1 cellular context compared by ENCODE assay signal in the genomic region with DNA sequence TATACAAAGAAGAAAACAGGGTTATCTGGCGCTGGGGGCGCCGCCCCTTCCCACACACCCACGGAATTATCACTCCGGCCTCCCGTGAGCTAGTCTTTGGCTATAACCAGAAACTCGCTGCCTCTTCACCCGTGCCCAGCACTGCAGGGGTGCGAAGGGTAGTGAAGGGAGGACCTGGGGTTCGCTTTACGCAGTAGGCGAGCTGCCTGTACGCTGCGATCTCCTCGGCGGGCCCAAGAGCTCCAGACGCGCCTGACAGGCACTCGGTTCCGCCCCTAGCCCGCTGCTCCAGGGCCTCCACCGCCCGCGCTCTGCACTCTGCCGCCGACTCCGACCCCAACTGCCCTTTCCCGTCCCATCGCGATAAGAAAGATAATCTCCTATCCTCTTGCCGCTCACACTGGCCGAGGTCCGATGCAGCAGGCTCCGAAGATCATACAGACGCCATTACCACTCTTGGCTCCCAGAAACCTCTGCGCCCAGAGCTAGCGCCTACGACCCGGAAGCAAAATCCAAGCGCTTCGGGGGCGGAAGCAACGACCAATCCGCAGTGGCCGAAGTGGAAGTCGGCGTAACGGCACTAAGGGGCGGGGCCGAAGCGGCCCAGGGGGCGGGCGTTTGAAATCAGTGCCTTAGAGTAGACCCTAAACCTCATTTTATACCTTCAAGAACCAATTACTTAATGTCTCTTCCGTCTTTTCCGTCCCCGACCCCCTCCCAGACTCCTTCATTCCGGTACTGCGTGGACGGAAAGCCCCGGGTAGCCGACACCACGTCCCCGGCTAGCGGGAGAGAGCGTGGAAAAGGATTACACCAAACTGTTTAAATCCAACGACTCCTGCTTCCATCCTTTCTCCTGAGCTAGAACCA.
TF ChIP-seq lines count a peak whose summit lies in the region.

A gene (minus strand): TSS at position 458 of the 870 bp plus-strand sequence. CDS start 1,371 bp downstream, outside the sequence.
A gene (plus strand): TSS at position 611 of the 870 bp plus-strand sequence. CDS start 23,664 bp downstream, outside the sequence.

TF ChIP-seq in HepG2, 621 proteins besides CTCF, POLR2A, EP300 and RAD21 (continued from another document and continues in another):
- TF ChIP-seq, protein P1, sequence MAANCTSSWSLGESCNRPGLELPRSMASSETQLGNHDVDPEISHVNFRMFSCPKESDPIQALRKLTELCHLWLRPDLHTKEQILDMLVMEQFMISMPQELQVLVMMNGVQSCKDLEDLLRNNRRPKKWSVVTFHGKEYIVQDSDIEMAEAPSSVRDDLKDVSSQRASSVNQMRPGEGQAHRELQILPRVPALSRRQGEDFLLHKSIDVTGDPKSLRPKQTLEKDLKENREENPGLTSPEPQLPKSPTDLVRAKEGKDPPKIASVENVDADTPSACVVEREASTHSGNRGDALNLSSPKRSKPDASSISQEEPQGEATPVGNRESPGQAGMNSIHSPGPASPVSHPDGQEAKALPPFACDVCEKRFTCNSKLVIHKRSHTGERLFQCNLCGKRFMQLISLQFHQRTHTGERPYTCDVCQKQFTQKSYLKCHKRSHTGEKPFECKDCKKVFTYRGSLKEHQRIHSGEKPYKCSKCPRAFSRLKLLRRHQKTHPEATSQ (CRISPR knock-in tag; IDR thresholded peaks at IDR 0.05; ENCODE audit: borderline replicate concordance): no peak
- TF ChIP-seq FOXA1 (IDR thresholded peaks at IDR 0.05) (no peak), FOXA1 (CRISPR knock-in tag; IDR thresholded peaks at IDR 0.05) (no peak), MZF1 (CRISPR knock-in tag; IDR thresholded peaks at IDR 0.05; ENCODE audit: borderline replicate concordance) (no peak), ZNF773 (CRISPR knock-in tag; IDR thresholded peaks at IDR 0.05; ENCODE audit: borderline replicate concordance) (no peak), ZFP1 (CRISPR knock-in tag; IDR thresholded peaks at IDR 0.05) (no peak), ASH2L (IDR thresholded peaks at IDR 0.05; ENCODE audit: insufficient read length, low read depth, low read length) (peak; percentile 96), NFE2L1 (CRISPR knock-in tag; IDR thresholded peaks at IDR 0.05; ENCODE audit: borderline replicate concordance) (no peak), THYN1 (CRISPR knock-in tag; IDR thresholded peaks at IDR 0.05; ENCODE audit: borderline replicate concordance, low read depth) (no peak), SNAPC2 (CRISPR knock-in tag; IDR thresholded peaks at IDR 0.05) (no peak), KAT2B (IDR thresholded peaks at IDR 0.05; ENCODE audit: borderline replicate concordance, low read depth, low read length) (no peak), KAT7 (CRISPR knock-in tag; IDR thresholded peaks at IDR 0.05; ENCODE audit: borderline replicate concordance) (peak; percentile 96; the same call in 1 of the 2 replicates), ZFY (CRISPR knock-in tag; IDR thresholded peaks at IDR 0.05) (peak; percentile 94), AGO1 (IDR thresholded peaks at IDR 0.05; ENCODE audit: low read depth, low read length, poor library complexity, severe bottlenecking) (peak; percentile 28), BCL6 (CRISPR knock-in tag; IDR thresholded peaks at IDR 0.05) (no peak), NFIB (CRISPR knock-in tag; IDR thresholded peaks at IDR 0.05; ENCODE audit: borderline replicate concordance) (no peak), ZNF547 (CRISPR knock-in tag; IDR thresholded peaks at IDR 0.05) (0 out of 2 replicates have a peak, but pooled peaks have one; percentile 47), ZBTB3 (CRISPR knock-in tag; IDR thresholded peaks at IDR 0.05; ENCODE audit: borderline replicate concordance, low read depth) (no peak), GATA4 (IDR thresholded peaks at IDR 0.05; ENCODE audit: borderline replicate concordance, low read depth) (peak; percentile 51; the same call in 1 of the 2 replicates), PLRG1 (conservative IDR thresholded peaks at IDR 0.05) (no peak), SCMH1 (CRISPR knock-in tag; IDR thresholded peaks at IDR 0.05; ENCODE audit: borderline replicate concordance) (no peak), MEIS1 (CRISPR knock-in tag; IDR thresholded peaks at IDR 0.05; ENCODE audit: borderline replicate concordance) (0 out of 2 replicates have a peak, but pooled peaks have one; percentile 49), ARNTL (CRISPR knock-in tag; IDR thresholded peaks at IDR 0.05) (no peak), FIP1L1 (IDR thresholded peaks at IDR 0.05; ENCODE audit: borderline replicate concordance, insufficient read depth, low read depth, low read length) (no peak), SIX1 (CRISPR knock-in tag; IDR thresholded peaks at IDR 0.05; ENCODE audit: borderline replicate concordance) (no peak)
- TF ChIP-seq, protein P2, sequence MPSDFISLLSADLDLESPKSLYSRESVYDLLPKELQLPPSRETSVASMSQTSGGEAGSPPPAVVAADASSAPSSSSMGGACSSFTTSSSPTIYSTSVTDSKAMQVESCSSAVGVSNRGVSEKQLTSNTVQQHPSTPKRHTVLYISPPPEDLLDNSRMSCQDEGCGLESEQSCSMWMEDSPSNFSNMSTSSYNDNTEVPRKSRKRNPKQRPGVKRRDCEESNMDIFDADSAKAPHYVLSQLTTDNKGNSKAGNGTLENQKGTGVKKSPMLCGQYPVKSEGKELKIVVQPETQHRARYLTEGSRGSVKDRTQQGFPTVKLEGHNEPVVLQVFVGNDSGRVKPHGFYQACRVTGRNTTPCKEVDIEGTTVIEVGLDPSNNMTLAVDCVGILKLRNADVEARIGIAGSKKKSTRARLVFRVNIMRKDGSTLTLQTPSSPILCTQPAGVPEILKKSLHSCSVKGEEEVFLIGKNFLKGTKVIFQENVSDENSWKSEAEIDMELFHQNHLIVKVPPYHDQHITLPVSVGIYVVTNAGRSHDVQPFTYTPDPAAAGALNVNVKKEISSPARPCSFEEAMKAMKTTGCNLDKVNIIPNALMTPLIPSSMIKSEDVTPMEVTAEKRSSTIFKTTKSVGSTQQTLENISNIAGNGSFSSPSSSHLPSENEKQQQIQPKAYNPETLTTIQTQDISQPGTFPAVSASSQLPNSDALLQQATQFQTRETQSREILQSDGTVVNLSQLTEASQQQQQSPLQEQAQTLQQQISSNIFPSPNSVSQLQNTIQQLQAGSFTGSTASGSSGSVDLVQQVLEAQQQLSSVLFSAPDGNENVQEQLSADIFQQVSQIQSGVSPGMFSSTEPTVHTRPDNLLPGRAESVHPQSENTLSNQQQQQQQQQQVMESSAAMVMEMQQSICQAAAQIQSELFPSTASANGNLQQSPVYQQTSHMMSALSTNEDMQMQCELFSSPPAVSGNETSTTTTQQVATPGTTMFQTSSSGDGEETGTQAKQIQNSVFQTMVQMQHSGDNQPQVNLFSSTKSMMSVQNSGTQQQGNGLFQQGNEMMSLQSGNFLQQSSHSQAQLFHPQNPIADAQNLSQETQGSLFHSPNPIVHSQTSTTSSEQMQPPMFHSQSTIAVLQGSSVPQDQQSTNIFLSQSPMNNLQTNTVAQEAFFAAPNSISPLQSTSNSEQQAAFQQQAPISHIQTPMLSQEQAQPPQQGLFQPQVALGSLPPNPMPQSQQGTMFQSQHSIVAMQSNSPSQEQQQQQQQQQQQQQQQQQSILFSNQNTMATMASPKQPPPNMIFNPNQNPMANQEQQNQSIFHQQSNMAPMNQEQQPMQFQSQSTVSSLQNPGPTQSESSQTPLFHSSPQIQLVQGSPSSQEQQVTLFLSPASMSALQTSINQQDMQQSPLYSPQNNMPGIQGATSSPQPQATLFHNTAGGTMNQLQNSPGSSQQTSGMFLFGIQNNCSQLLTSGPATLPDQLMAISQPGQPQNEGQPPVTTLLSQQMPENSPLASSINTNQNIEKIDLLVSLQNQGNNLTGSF (CRISPR knock-in tag; IDR thresholded peaks at IDR 0.05): no peak
- TF ChIP-seq, protein P3, sequence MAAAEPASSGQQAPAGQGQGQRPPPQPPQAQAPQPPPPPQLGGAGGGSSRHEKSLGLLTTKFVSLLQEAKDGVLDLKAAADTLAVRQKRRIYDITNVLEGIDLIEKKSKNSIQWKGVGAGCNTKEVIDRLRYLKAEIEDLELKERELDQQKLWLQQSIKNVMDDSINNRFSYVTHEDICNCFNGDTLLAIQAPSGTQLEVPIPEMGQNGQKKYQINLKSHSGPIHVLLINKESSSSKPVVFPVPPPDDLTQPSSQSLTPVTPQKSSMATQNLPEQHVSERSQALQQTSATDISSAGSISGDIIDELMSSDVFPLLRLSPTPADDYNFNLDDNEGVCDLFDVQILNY (CRISPR knock-in tag; conservative IDR thresholded peaks at IDR 0.05): peak; percentile 75
- TF ChIP-seq, protein P4, sequence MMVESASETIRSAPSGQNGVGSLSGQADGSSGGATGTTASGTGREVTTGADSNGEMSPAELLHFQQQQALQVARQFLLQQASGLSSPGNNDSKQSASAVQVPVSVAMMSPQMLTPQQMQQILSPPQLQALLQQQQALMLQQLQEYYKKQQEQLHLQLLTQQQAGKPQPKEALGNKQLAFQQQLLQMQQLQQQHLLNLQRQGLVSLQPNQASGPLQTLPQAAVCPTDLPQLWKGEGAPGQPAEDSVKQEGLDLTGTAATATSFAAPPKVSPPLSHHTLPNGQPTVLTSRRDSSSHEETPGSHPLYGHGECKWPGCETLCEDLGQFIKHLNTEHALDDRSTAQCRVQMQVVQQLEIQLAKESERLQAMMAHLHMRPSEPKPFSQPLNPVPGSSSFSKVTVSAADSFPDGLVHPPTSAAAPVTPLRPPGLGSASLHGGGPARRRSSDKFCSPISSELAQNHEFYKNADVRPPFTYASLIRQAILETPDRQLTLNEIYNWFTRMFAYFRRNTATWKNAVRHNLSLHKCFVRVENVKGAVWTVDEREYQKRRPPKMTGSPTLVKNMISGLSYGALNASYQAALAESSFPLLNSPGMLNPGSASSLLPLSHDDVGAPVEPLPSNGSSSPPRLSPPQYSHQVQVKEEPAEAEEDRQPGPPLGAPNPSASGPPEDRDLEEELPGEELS (CRISPR knock-in tag; IDR thresholded peaks at IDR 0.05): no peak; the same call in 1 of the 2 replicates
- TF ChIP-seq, protein P5, sequence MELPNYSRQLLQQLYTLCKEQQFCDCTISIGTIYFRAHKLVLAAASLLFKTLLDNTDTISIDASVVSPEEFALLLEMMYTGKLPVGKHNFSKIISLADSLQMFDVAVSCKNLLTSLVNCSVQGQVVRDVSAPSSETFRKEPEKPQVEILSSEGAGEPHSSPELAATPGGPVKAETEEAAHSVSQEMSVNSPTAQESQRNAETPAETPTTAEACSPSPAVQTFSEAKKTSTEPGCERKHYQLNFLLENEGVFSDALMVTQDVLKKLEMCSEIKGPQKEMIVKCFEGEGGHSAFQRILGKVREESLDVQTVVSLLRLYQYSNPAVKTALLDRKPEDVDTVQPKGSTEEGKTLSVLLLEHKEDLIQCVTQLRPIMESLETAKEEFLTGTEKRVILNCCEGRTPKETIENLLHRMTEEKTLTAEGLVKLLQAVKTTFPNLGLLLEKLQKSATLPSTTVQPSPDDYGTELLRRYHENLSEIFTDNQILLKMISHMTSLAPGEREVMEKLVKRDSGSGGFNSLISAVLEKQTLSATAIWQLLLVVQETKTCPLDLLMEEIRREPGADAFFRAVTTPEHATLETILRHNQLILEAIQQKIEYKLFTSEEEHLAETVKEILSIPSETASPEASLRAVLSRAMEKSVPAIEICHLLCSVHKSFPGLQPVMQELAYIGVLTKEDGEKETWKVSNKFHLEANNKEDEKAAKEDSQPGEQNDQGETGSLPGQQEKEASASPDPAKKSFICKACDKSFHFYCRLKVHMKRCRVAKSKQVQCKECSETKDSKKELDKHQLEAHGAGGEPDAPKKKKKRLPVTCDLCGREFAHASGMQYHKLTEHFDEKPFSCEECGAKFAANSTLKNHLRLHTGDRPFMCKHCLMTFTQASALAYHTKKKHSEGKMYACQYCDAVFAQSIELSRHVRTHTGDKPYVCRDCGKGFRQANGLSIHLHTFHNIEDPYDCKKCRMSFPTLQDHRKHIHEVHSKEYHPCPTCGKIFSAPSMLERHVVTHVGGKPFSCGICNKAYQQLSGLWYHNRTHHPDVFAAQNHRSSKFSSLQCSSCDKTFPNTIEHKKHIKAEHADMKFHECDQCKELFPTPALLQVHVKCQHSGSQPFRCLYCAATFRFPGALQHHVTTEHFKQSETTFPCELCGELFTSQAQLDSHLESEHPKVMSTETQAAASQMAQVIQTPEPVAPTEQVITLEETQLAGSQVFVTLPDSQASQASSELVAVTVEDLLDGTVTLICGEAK (IDR thresholded peaks at IDR 0.05): peak; percentile 60
- TF ChIP-seq, protein P5 (CRISPR knock-in tag; IDR thresholded peaks at IDR 0.05): 0 out of 2 replicates have a peak, but pooled peaks have one; percentile 44
- TF ChIP-seq, protein P6, sequence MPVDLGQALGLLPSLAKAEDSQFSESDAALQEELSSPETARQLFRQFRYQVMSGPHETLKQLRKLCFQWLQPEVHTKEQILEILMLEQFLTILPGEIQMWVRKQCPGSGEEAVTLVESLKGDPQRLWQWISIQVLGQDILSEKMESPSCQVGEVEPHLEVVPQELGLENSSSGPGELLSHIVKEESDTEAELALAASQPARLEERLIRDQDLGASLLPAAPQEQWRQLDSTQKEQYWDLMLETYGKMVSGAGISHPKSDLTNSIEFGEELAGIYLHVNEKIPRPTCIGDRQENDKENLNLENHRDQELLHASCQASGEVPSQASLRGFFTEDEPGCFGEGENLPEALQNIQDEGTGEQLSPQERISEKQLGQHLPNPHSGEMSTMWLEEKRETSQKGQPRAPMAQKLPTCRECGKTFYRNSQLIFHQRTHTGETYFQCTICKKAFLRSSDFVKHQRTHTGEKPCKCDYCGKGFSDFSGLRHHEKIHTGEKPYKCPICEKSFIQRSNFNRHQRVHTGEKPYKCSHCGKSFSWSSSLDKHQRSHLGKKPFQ (CRISPR knock-in tag; IDR thresholded peaks at IDR 0.05; ENCODE audit: insufficient replicate concordance): no peak
